ENCODE assay signal across 11 cellular contexts in the genomic region with DNA sequence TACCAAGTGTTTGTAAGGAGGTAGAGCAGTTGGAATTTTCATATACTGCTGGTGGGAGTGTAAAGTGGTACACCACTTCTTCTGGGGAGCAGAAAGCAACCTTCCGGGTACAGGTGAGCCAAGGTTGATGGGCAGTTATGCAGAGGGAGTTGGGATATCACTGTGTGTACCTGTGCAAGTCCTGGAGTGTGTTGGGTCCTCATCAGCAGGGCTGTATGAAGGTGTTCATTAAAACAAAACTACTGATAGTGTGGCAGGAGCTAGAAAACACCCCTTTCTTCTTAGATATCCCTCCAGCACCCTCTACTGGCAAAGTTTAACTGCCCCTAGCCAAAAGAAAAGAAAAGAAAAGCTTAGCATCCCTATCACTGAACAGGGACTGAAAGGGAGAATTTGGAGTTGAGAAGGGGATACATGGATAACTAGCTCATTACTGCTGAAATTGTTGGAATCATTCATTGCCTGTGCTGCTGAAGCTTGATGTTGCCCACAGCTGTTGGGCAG. TPM values are rescaled to one million over a fixed set of nuclear protein-coding genes. Genes with fewer than 3 reads are reported as not detected.
DNase-seq lines count a peak whose midpoint lies in the region; ATAC-seq and TF ChIP-seq lines count a peak whose summit lies in the region.
"Had no signal": no experiment of that assay in that cellular context is flagged by ENCODE, and none has a peak within 500 bp of the region (broad histone marks: within the 10 kb centered on the region; RNA-seq: fewer than 3 reads in every experiment).

No MANE protein-coding gene starts in this region.

- H3K27ac ChIP-seq in cardiac muscle cell = no peak overlapping the region
- H3K27ac ChIP-seq in right cardiac atrium (ENCODE audit: low read length) = no peak overlapping the region
- H3K27ac ChIP-seq in upper lobe of right lung = no peak overlapping the region
- no peak overlapping the region for H3K27ac ChIP-seq in tibial nerve

- H3K9me3 ChIP-seq in cardiac muscle cell (ENCODE audit: low read depth) = no peaks in the 10 kb centered on the region
- peaks cover 2% of the 10 kb centered on the region for H3K9me3 ChIP-seq in right cardiac atrium (ENCODE audit: control insufficient read depth, low read length)
- H3K9me3 ChIP-seq in upper lobe of right lung = no peaks in the 10 kb centered on the region
- H3K9me3 ChIP-seq in tibial nerve = no peaks in the 10 kb centered on the region

- WGBS in right cardiac atrium = 94% methylated on average over 1 of the region's 1 CpG
- WGBS in tibial nerve, 2 donors = 96 to 100% methylated on average over 1 of the region's 1 CpG

- TF ChIP-seq POLR2A in tibial nerve (IDR thresholded peaks at IDR 0.05) = no peak

- TF ChIP-seq EP300 in tibial nerve (IDR thresholded peaks at IDR 0.05) = no peak

- H3K36me3 ChIP-seq in cardiac muscle cell = no peaks in the 10 kb centered on the region
- no peaks in the 10 kb centered on the region for H3K36me3 ChIP-seq in upper lobe of right lung
- no peaks in the 10 kb centered on the region for H3K36me3 ChIP-seq in tibial nerve

- intact Hi-C loops in right cardiac atrium (cut with DNase I) = no loop called here
- intact Hi-C loops in upper lobe of right lung (cut with DNase I) = no loop called here

- H3K4me3 ChIP-seq in cardiac muscle cell = no peak overlapping the region
- H3K4me3 ChIP-seq in right cardiac atrium (ENCODE audit: low read length) = no peak overlapping the region
- H3K4me3 ChIP-seq in upper lobe of right lung = no peak overlapping the region
- no peak overlapping the region for H3K4me3 ChIP-seq in tibial nerve
- H3K4me3 ChIP-seq: lung had no signal

- DNase-seq in cardiac muscle cell (ENCODE audit: low read depth in 1 of 2, low spot score in 1 of 2) (no peak), right cardiac atrium (no peak), NCI-H146 treated with DMSO at 0.1 percent for 48 hours (lab: John Stamatoyannopoulos, UW; ENCODE audit: unreplicated experiment) (peak; percentile 13), dermis blood vessel endothelial cell (peak; percentile 7), upper lobe of right lung (no peak), COLO829 (ENCODE audit: low spot score) (no peak), tibial nerve (ENCODE audit: low spot score in 2 of 2) (no peak)
- DNase-seq: HCEC 1CT, NCI-H1105 had no signal

- H3K4me1 ChIP-seq in cardiac muscle cell (ENCODE audit: low read depth) (peaks cover 4% of the 10 kb centered on the region), right cardiac atrium (ENCODE audit: control insufficient read depth, insufficient read depth, low read length) (peaks cover 8% of the 10 kb centered on the region), upper lobe of right lung (peaks cover 23% of the 10 kb centered on the region), tibial nerve (peaks cover 0 to 72% (median 25%) of the 10 kb centered on the region in 4 donors)

- no peaks in the 10 kb centered on the region for H3K27me3 ChIP-seq in cardiac muscle cell
- H3K27me3 ChIP-seq in right cardiac atrium (ENCODE audit: control insufficient read depth, insufficient read depth) = no peaks in the 10 kb centered on the region
- H3K27me3 ChIP-seq in upper lobe of right lung = no peaks in the 10 kb centered on the region
- no peaks in the 10 kb centered on the region for H3K27me3 ChIP-seq in tibial nerve

- peak; percentile 19 for TF ChIP-seq CTCF in cardiac muscle cell (IDR thresholded peaks at IDR 0.05; ENCODE audit: low read depth, low read length)
- TF ChIP-seq CTCF in upper lobe of right lung (IDR thresholded peaks at IDR 0.05) = peak; percentile 26
- TF ChIP-seq CTCF in tibial nerve (IDR thresholded peaks at IDR 0.05) = no peak

- ATAC-seq in right cardiac atrium (no peak), upper lobe of right lung (peak; percentile 73), GM21723 (IDR thresholded peaks at IDR 0.05; ENCODE audit: unreplicated experiment) (no peak)

RNA-seq across cellular contexts. Expression of a gene that starts 10.7 kb away (rescaled TPM):
- 54.8 and 75.1 TPM in 2 replicates for total RNA-seq in cardiac muscle cell
- 56.8 and 120 TPM in 2 replicates for polyA plus RNA-seq in cardiac muscle cell
- total RNA-seq in right cardiac atrium = 100 to 1,000 TPM; 168 to 186 (median 183) TPM
- polyA plus RNA-seq in right cardiac atrium = 75.7 TPM
- 63.8 and 116 TPM in 2 replicates for total RNA-seq in dermis blood vessel endothelial cell
- 150 TPM for total RNA-seq in upper lobe of right lung
- total RNA-seq in tibial nerve = 100 to 1,000 TPM in 2 of 4 donors, 10 to 100 TPM in 2; 70.2 to 127 (median 110) TPM

RNA-seq across cellular contexts. Expression of a gene that starts 56.5 kb away (rescaled TPM):
- total RNA-seq in cardiac muscle cell (1.3 TPM in 2 replicates), right cardiac atrium (10 to 100 TPM; 30.2 to 55.3 (median 49.5) TPM), dermis blood vessel endothelial cell (3.6 and 6.3 TPM in 2 replicates), upper lobe of right lung (21.8 TPM), tibial nerve (1 to 10 TPM; 5.7 to 7.4 (median 6.6) TPM)
- polyA plus RNA-seq in cardiac muscle cell (3.9 and 10.9 TPM in 2 replicates), right cardiac atrium (39.9 TPM)

Comparison
In these comparisons a context has a peak if more than half of its experiments do, and no peak if none do; other contexts are left out.
1. DNase-seq: peak in NCI-H146 treated with DMSO at 0.1 percent for 48 hours (single experiment) and dermis blood vessel endothelial cell (single experiment); none in cardiac muscle cell (0 of 2), right cardiac atrium (0 of 3), upper lobe of right lung (single experiment), COLO829 (single experiment) and tibial nerve (0 of 2).
2. CTCF ChIP-seq: peak in cardiac muscle cell (single experiment) and upper lobe of right lung (single experiment); none in tibial nerve (0 of 5).